Comparison of ENCODE assay signal across 8 cellular contexts in genomic region chr14:68977137-68977740, GRCh38. TPM values are rescaled to one million over a fixed set of nuclear protein-coding genes. Genes with fewer than 3 reads are reported as not detected.
A peak's percentile ranks its signal among the peaks of the same experiment; 100 is the strongest.
DNase-seq lines count a peak whose midpoint lies in the region; ATAC-seq and TF ChIP-seq lines count a peak whose summit lies in the region.

No MANE protein-coding gene starts in this region.

- peaks cover 27% of the 10 kb centered on the region for H3K4me1 Mint-ChIP-seq in activated CD4-positive, alpha-beta memory T cell treated with anti-CD3 and anti-CD28 coated beads, Interleukin-2, amount 10 ng/mL, durations not matched to agents 7 days and 5 days

- H3K9me3 ChIP-seq in HUES48 (ENCODE audit: control insufficient read depth, insufficient read depth, low read length) (no peaks in the 10 kb centered on the region), right atrium auricular region (no peaks in the 10 kb centered on the region)

- peak overlapping the region; percentile 82 for H3K9ac ChIP-seq in HUES48 (ENCODE audit: low read depth, low read length)

- CTCF ChIA-PET in activated CD4-positive, alpha-beta memory T cell treated with anti-CD3 and anti-CD28 coated beads, Interleukin-2, amount 10 ng/mL, durations not matched to agents 7 days and 5 days (lab: Charles Lee) = interaction anchor here (1.0 to 1.7 kb wide), 4 partner anchors 20 to 130 kb away, joined by 3 to 8 read pairs (median 5); no protein-coding TSS in a partner anchor

- no peaks in the 10 kb centered on the region for H3K27me3 ChIP-seq in HUES48 (ENCODE audit: control insufficient read depth, insufficient read depth, low read length)
- H3K27me3 ChIP-seq in right atrium auricular region = no peaks in the 10 kb centered on the region

- POLR2A ChIA-PET in activated CD4-positive, alpha-beta memory T cell treated with anti-CD3 and anti-CD28 coated beads, Interleukin-2, amount 10 ng/mL, durations not matched to agents 7 days and 5 days (lab: Charles Lee) = interaction anchor here (0.9 to 1.1 kb wide), 5 partner anchors 9 to 185 kb away, joined by 3 to 5 read pairs (median 3); no protein-coding TSS in a partner anchor

- H3K4me1 ChIP-seq in HUES48 (ENCODE audit: control insufficient read depth, insufficient read depth, low read length) (peaks cover 19% of the 10 kb centered on the region), right atrium auricular region (peaks cover 0 to 48% of the 10 kb centered on the region in 2 donors)

- peak overlapping the region; percentile 61 for H3K27ac Mint-ChIP-seq in activated CD4-positive, alpha-beta memory T cell treated with anti-CD3 and anti-CD28 coated beads, Interleukin-2, amount 10 ng/mL, durations not matched to agents 7 days and 5 days

- H3K9me3 Mint-ChIP-seq in activated CD4-positive, alpha-beta memory T cell treated with anti-CD3 and anti-CD28 coated beads, Interleukin-2, amount 10 ng/mL, durations not matched to agents 7 days and 5 days = peaks cover 24% of the 10 kb centered on the region

- no peak for TF ChIP-seq CTCF in right atrium auricular region (IDR thresholded peaks at IDR 0.05)

- H3K27ac ChIP-seq in HUES48 (ENCODE audit: low read depth, low read length) = peak overlapping the region; percentile 97
- H3K27ac ChIP-seq in right atrium auricular region = peak overlapping the region; percentile 97 to 98
- H3K27ac ChIP-seq in skin epidermis = peak overlapping the region; percentile 43 to 99 (median 94)

- peak overlapping the region; percentile 87 for H3K4me3 ChIP-seq in HUES48 (ENCODE audit: low read depth, low read length)
- H3K4me3 ChIP-seq in right atrium auricular region = peak overlapping the region; percentile 91 to 97
- H3K4me3 ChIP-seq in skin epidermis = peak overlapping the region; percentile 76 to 97 (median 89)

- H3K36me3 ChIP-seq in HUES48 (ENCODE audit: control insufficient read depth, insufficient read depth, low read length) (peaks cover 40% of the 10 kb centered on the region), right atrium auricular region (peaks cover 31% of the 10 kb centered on the region)

- no peak for DNase-seq in activated CD4-positive, alpha-beta memory T cell treated with anti-CD3 and anti-CD28 coated beads, Interleukin-2, amount 10 ng/mL, durations not matched to agents 7 days and 5 days
- DNase-seq in right atrium auricular region (ENCODE audit: low spot score) = no peak
- DNase-seq in HuH-7 (ENCODE audit: low spot score) = no peak
- DNase-seq in pons (ENCODE audit: low spot score) = no peak
- no peak for DNase-seq in NCI-H1105 (lab: John Stamatoyannopoulos, UW)

- H3K27me3 Mint-ChIP-seq in activated CD4-positive, alpha-beta memory T cell treated with anti-CD3 and anti-CD28 coated beads, Interleukin-2, amount 10 ng/mL, durations not matched to agents 7 days and 5 days = peaks cover 22% of the 10 kb centered on the region

- peak overlapping the region; percentile 79 for H3K4me3 Mint-ChIP-seq in activated CD4-positive, alpha-beta memory T cell treated with anti-CD3 and anti-CD28 coated beads, Interleukin-2, amount 10 ng/mL, durations not matched to agents 7 days and 5 days

- ATAC-seq in GM19328 (IDR thresholded peaks at IDR 0.05; ENCODE audit: unreplicated experiment) = no peak

- peaks cover 37% of the 10 kb centered on the region for H3K36me3 Mint-ChIP-seq in activated CD4-positive, alpha-beta memory T cell treated with anti-CD3 and anti-CD28 coated beads, Interleukin-2, amount 10 ng/mL, durations not matched to agents 7 days and 5 days (ENCODE audit: low read depth)

RNA-seq across cellular contexts. Expression of gene ACTN1, which starts 1.9 kb away (rescaled TPM):
- total RNA-seq in activated CD4-positive, alpha-beta memory T cell treated with anti-CD3 and anti-CD28 coated beads, Interleukin-2, amount 10 ng/mL, durations not matched to agents 7 days and 5 days = 10 to 100 TPM; 34.7 to 37.1 TPM
- 100 to 1,000 TPM; 170 to 316 TPM for total RNA-seq in right atrium auricular region

Comparison
In these comparisons a context has a peak if more than half of its experiments do, and no peak if none do; other contexts are left out.
1. RNA of gene ACTN1, which starts 1.9 kb away (total RNA-seq): 170 to 316 TPM in right atrium auricular region; 34.7 to 37.1 TPM in activated CD4-positive, alpha-beta memory T cell treated with anti-CD3 and anti-CD28 coated beads, Interleukin-2, amount 10 ng/mL, durations not matched to agents 7 days and 5 days; every median in the first group is over 4 times any median in the second.
2. Peak in every context shown above with its lines, with median percentiles within 50 percentile points of each other: H3K27ac ChIP-seq and H3K4me3 ChIP-seq.